Comparison of ENCODE assay signal across 13 cellular contexts in genomic region chr20:52256465-52256864, GRCh38.
DNase-seq lines count a peak whose midpoint lies in the region; ATAC-seq and TF ChIP-seq lines count a peak whose summit lies in the region.
"Had no signal": no experiment of that assay in that cellular context is flagged by ENCODE, and none has a peak within 500 bp of the region (broad histone marks: within the 10 kb centered on the region; RNA-seq: fewer than 3 reads in every experiment).

No MANE protein-coding gene starts in this region.

- H2BK5ac ChIP-seq in mesenchymal stem cell (ENCODE audit: low read depth, low read length, poor library complexity, severe bottlenecking), result no peak overlapping the region

- no peak overlapping the region for H3K14ac ChIP-seq in mesenchymal stem cell (ENCODE audit: low read length in 2 of 2)

- POLR2A ChIA-PET in PC-9 (lab: Charles Lee; ENCODE audit: unreplicated experiment), result no interaction called here

- H4K8ac ChIP-seq in mesenchymal stem cell (ENCODE audit: low read length), result no peak overlapping the region

- no peak overlapping the region for H3K18ac ChIP-seq in mesenchymal stem cell (ENCODE audit: low read depth in 1 of 2, low read length in 2 of 2)

- H3K4me1 ChIP-seq in GM23338 (ENCODE audit: insufficient read depth) (no peaks in the 10 kb centered on the region), mesenchymal stem cell (ENCODE audit: control insufficient read depth, insufficient read depth, low read depth, low read length) (no peaks in the 10 kb centered on the region), PC-9 (replicated peaks; ENCODE audit: insufficient read depth) (no peaks in the 10 kb centered on the region)

- 0 out of 2 replicates have a peak, but pooled peaks cover 3% of the 10 kb centered on the region for H3K9me2 ChIP-seq in GM23338 (ENCODE audit: insufficient read depth)
- no peaks in the 10 kb centered on the region for H3K9me2 ChIP-seq in PC-9 (ENCODE audit: insufficient read depth)

- peak overlapping the region; percentile 62 for H4K91ac ChIP-seq in mesenchymal stem cell (ENCODE audit: low read length)

- H2BK12ac ChIP-seq in mesenchymal stem cell (ENCODE audit: low read length in 2 of 2), result peak overlapping the region; percentile 29 to 71

- no peaks in the 10 kb centered on the region for H3K79me1 ChIP-seq in mesenchymal stem cell (replicated peaks; ENCODE audit: low read length, poor library complexity, severe bottlenecking)

- H3K9me3 ChIP-seq in mesenchymal stem cell (ENCODE audit: control insufficient read depth, low read length) (peaks cover 6% of the 10 kb centered on the region), PC-9 (ENCODE audit: insufficient read depth, low read depth) (no peaks in the 10 kb centered on the region)

- no peak overlapping the region for H3K4me3 Mint-ChIP-seq in GM23338
- no peak overlapping the region for H3K4me3 Mint-ChIP-seq in endothelial cell (ENCODE audit: unreplicated experiment)
- H3K4me3 Mint-ChIP-seq: CD8-positive, alpha-beta memory T cell had no signal

- H3K36me3 ChIP-seq in GM23338 (ENCODE audit: insufficient read depth), result no peaks in the 10 kb centered on the region
- H3K36me3 ChIP-seq in mesenchymal stem cell (ENCODE audit: control insufficient read depth in 1 of 2, insufficient read depth in 2 of 2, low read depth in 1 of 2, low read length in 2 of 2), result no peaks in the 10 kb centered on the region
- no peaks in the 10 kb centered on the region for H3K36me3 ChIP-seq in PC-9 (ENCODE audit: low read depth)

- no peak overlapping the region for H2BK15ac ChIP-seq in mesenchymal stem cell (ENCODE audit: low read depth, poor library complexity, severe bottlenecking)

- no peaks in the 10 kb centered on the region for H3K4me1 Mint-ChIP-seq in GM23338
- H3K4me1 Mint-ChIP-seq in endothelial cell (ENCODE audit: unreplicated experiment), result no peaks in the 10 kb centered on the region
- H3K4me1 Mint-ChIP-seq: CD8-positive, alpha-beta memory T cell had no signal

- peak; percentile 7 for DNase-seq in NCI-H2029 treated with DMSO at 0.1 percent for 48 hours (lab: John Stamatoyannopoulos, UW)
- no peak for DNase-seq in NCI-H2029 (lab: John Stamatoyannopoulos, UW)
- peak; percentile 40 for DNase-seq in GM23338 (ENCODE audit: low spot score)
- DNase-seq in endothelial cell (ENCODE audit: low spot score), result no peak
- DNase-seq in mesenchymal stem cell, result no peak
- no peak for DNase-seq in PC-9
- no peak for DNase-seq in G401 (ENCODE audit: low spot score)
- DNase-seq: CD8-positive, alpha-beta memory T cell; DMS53; GOT3 had no signal

- H2AFZ ChIP-seq in GM23338 (0 out of 2 replicates have a peak overlapping the region, but pooled peaks have one; percentile 56), mesenchymal stem cell (ENCODE audit: low read depth, low read length) (no peak overlapping the region), PC-9 (no peak overlapping the region)

- no peak overlapping the region for H3K9ac ChIP-seq in mesenchymal stem cell (ENCODE audit: low read length)

- H3K27me3 Mint-ChIP-seq in GM23338 (ENCODE audit: insufficient read depth, low read depth, poor library complexity) (peaks cover 1% of the 10 kb centered on the region), endothelial cell (ENCODE audit: unreplicated experiment) (no peaks in the 10 kb centered on the region)

- H3K9me3 Mint-ChIP-seq in GM23338 (peaks cover 10% of the 10 kb centered on the region), endothelial cell (ENCODE audit: unreplicated experiment) (no peaks in the 10 kb centered on the region)

- H3K27ac Mint-ChIP-seq in GM23338 (no peak overlapping the region), endothelial cell (ENCODE audit: unreplicated experiment) (no peak overlapping the region)
- H3K27ac Mint-ChIP-seq: CD8-positive, alpha-beta memory T cell had no signal

- H3F3A ChIP-seq in GM23338 (replicated peaks; ENCODE audit: low read depth), result no peaks in the 10 kb centered on the region
- H3F3A ChIP-seq in PC-9 (ENCODE audit: insufficient read depth, low read depth), result no peaks in the 10 kb centered on the region

- no peak overlapping the region for H3K23ac ChIP-seq in mesenchymal stem cell (ENCODE audit: low read length in 2 of 2)

- 91% methylated on average over 6 of the region's 7 CpGs for WGBS in mesenchymal stem cell

- no peaks in the 10 kb centered on the region for H3K27me3 ChIP-seq in GM23338 (ENCODE audit: insufficient read depth)
- H3K27me3 ChIP-seq in mesenchymal stem cell (ENCODE audit: control insufficient read depth in 1 of 2, insufficient read depth in 1 of 2, low read length in 2 of 2), result peaks cover 0 to 16% of the 10 kb centered on the region in 2 experiments
- H3K27me3 ChIP-seq in PC-9 (ENCODE audit: insufficient read depth, low read depth), result peaks cover 95% of the 10 kb centered on the region

- H3K4me3 ChIP-seq in GM23338 (no peak overlapping the region), mesenchymal stem cell (ENCODE audit: insufficient read depth in 1 of 2, low read depth in 1 of 2, low read length in 2 of 2) (no peak overlapping the region), PC-9 (no peak overlapping the region)

- H2BK120ac ChIP-seq in mesenchymal stem cell (ENCODE audit: low read depth, low read length), result no peak overlapping the region

- no TSS peak for BruUV-seq in PC-9 (replicated peaks; lab: Mats Ljungman, UMichigan)

- no peak overlapping the region for H2AK5ac ChIP-seq in mesenchymal stem cell (ENCODE audit: low read length, severe bottlenecking)

- no peak overlapping the region for H3K4me2 ChIP-seq in GM23338
- H3K4me2 ChIP-seq in mesenchymal stem cell (ENCODE audit: low read length, poor library complexity, severe bottlenecking), result no peak overlapping the region
- no peak overlapping the region for H3K4me2 ChIP-seq in PC-9

- H3K27ac ChIP-seq in GM23338 (ENCODE audit: low read depth) (no peak overlapping the region), mesenchymal stem cell (ENCODE audit: low read length, poor library complexity, severe bottlenecking) (no peak overlapping the region), PC-9 (no peak overlapping the region)
- H3K27ac ChIP-seq: 22Rv1 had no signal

- H3K36me3 Mint-ChIP-seq in GM23338 (ENCODE audit: low read depth) (no peaks in the 10 kb centered on the region), endothelial cell (ENCODE audit: low read depth, unreplicated experiment) (no peaks in the 10 kb centered on the region)
- H3K36me3 Mint-ChIP-seq: CD8-positive, alpha-beta memory T cell had no signal

- in situ Hi-C loops in G401 (cut with HindIII; ENCODE audit: low sequenced_read_pairs), result no loop called here

- H4K20me1 ChIP-seq in GM23338 (replicated peaks; ENCODE audit: insufficient read depth) (no peaks in the 10 kb centered on the region), PC-9 (ENCODE audit: insufficient read depth) (no peaks in the 10 kb centered on the region)

- H3K79me2 ChIP-seq in GM23338 (replicated peaks; ENCODE audit: insufficient read depth), result no peaks in the 10 kb centered on the region
- H3K79me2 ChIP-seq in PC-9 (ENCODE audit: low read depth), result no peaks in the 10 kb centered on the region

- H3K4ac ChIP-seq in mesenchymal stem cell (ENCODE audit: low read depth in 1 of 2, low read length in 2 of 2), result no peak overlapping the region

- CTCF ChIA-PET in PC-9 (lab: Charles Lee), result no interaction called here

- intact Hi-C loops in PC-9 (cut with micrococcal nuclease; ENCODE audit: unreplicated experiment), result no loop called here

- no peak for ATAC-seq in GM23338
- ATAC-seq in GM21515 (IDR thresholded peaks at IDR 0.05; ENCODE audit: unreplicated experiment), result no peak
- ATAC-seq: HCT116 had no signal

- TF ChIP-seq CTCF in GM23338 (conservative IDR thresholded peaks at IDR 0.05; ENCODE audit: low read depth in 2 of 2), result peak; percentile 9 to 20; a peak in 2 of 4 replicates
- TF ChIP-seq CTCF in endothelial cell (IDR thresholded peaks at IDR 0.05; ENCODE audit: unreplicated experiment), result peak; percentile 8
- no peak for TF ChIP-seq CTCF in PC-9 (conservative IDR thresholded peaks at IDR 0.05)

TF ChIP-seq in GM23338, 12 proteins besides CTCF, POLR2A, EP300 and RAD21 (continues in another document):
- no peak for TF ChIP-seq ZNF331 (CRISPR knock-in tag; IDR thresholded peaks at IDR 0.05; ENCODE audit: low read depth)
- no peak for TF ChIP-seq CREB1 (CRISPR knock-in tag; IDR thresholded peaks at IDR 0.05; ENCODE audit: low read depth)

Comparison
In these comparisons a context has a peak if more than half of its experiments do, and no peak if none do; other contexts are left out.
1. DNase-seq: peak in NCI-H2029 treated with DMSO at 0.1 percent for 48 hours (single experiment) and GM23338 (single experiment); none in NCI-H2029 (single experiment), endothelial cell (single experiment), mesenchymal stem cell (single experiment), PC-9 (0 of 2) and G401 (single experiment).